ENCODE assay signal across 15 cellular contexts in genomic region chr7:137443616-137444015, GRCh38.
DNase-seq lines count a peak whose midpoint lies in the region; ATAC-seq and TF ChIP-seq lines count a peak whose summit lies in the region.
"Had no signal": no experiment of that assay in that cellular context is flagged by ENCODE, and none has a peak within 500 bp of the region (broad histone marks: within the 10 kb centered on the region; RNA-seq: fewer than 3 reads in every experiment).

No MANE protein-coding gene starts in this region.

- DNase-seq in HCEC 1CT, result peak; percentile 80
- no peak for DNase-seq in RWPE2 (ENCODE audit: low spot score)
- DNase-seq in fibroblast of mammary gland (ENCODE audit: low read depth), result peak; percentile 78
- peak; percentile 32 for DNase-seq in smooth muscle cell of the brain vasculature (ENCODE audit: low read depth, low spot score)
- DNase-seq in NCI-H2196 treated with DMSO at 0.1 percent for 48 hours (lab: John Stamatoyannopoulos, UW; ENCODE audit: unreplicated experiment), result no peak
- DNase-seq in NCI-H1092 (lab: John Stamatoyannopoulos, UW), result no peak
- no peak for DNase-seq in NCI-H187 treated with DMSO at 0.1 percent for 48 hours (lab: John Stamatoyannopoulos, UW)
- DNase-seq: activated CD4-positive, alpha-beta T cell treated with anti-CD3 and anti-CD28 coated beads for 1 hour; activated T-cell treated with anti-CD3 and anti-CD28 coated beads for 4 hours; CD4-positive, alpha-beta memory T cell; hippocampal formation; left ventricle myocardium superior; NCI-H226; OCI-M1 had no signal

- TF ChIP-seq CTCF in RWPE2 (IDR thresholded peaks at IDR 0.05; ENCODE audit: poor library complexity, severe bottlenecking) (no peak), fibroblast of mammary gland (conservative IDR thresholded peaks at IDR 0.05; ENCODE audit: control insufficient read depth, insufficient read depth, low read depth, low read length) (no peak)

- peaks cover 17% of the 10 kb centered on the region for H3K27me3 ChIP-seq in RWPE2 (ENCODE audit: insufficient read depth, poor library complexity, severe bottlenecking)

- H3K4me3 ChIP-seq in RWPE2 (ENCODE audit: severe bottlenecking) (no peak overlapping the region), fibroblast of mammary gland (ENCODE audit: control insufficient read depth, low read depth, low read length) (no peak overlapping the region)

- ATAC-seq in RWPE2 (ENCODE audit: low read depth), result peak; percentile 72
- ATAC-seq: left ventricle myocardium superior had no signal

- H3K4me1 ChIP-seq in RWPE2 (ENCODE audit: insufficient read depth, poor library complexity, severe bottlenecking), result peaks cover 10% of the 10 kb centered on the region

- no peaks in the 10 kb centered on the region for H3K36me3 ChIP-seq in RWPE2 (ENCODE audit: low read depth)

- peaks cover 2% of the 10 kb centered on the region for H3K9me3 ChIP-seq in RWPE2 (ENCODE audit: severe bottlenecking)

- no peak overlapping the region for H3K27ac ChIP-seq in RWPE2 (ENCODE audit: poor library complexity, severe bottlenecking)
- H3K27ac ChIP-seq: HL-60 had no signal

Comparison
In these comparisons a context has a peak if more than half of its experiments do, and no peak if none do; other contexts are left out.
1. DNase-seq: peak in HCEC 1CT (single experiment), fibroblast of mammary gland (single experiment) and smooth muscle cell of the brain vasculature (single experiment); none in RWPE2 (single experiment), NCI-H2196 treated with DMSO at 0.1 percent for 48 hours (single experiment), NCI-H1092 (single experiment) and NCI-H187 treated with DMSO at 0.1 percent for 48 hours (single experiment).